Comparison of ENCODE assay signal across 8 cellular contexts in the genomic region with DNA sequence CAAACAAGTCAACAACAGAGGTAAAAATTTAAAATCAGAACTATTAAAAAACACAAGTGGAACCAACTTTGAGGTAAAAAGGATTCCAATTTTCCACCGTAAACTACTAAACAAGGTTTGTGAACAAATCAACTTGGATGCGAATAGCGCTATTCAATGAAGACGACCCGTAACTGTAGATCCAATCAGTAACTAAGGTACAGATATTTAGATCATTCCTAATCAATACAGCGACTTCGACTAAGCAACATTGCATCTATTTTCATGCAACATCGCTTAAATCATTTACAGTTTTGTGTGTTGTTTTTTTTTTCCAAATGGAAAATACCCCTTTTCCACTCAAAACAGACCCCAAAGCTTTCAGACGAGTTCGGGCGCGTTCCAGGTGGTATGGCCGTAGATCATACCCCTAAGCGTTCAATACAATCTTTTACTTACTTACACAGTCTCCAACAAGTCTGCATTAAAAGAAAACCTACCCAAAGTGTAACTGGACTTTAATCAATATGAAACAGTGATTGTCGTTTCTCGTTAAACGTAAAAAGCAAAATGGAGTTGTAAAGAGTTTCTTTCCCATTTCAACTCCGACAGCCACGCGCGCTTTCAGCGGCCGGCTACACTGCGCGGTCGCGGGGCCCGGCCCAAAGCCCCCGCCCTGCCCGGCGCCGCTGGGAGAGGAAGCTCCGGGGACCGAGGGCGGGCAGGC. TPM values are rescaled to one million over a fixed set of nuclear protein-coding genes. Genes with fewer than 3 reads are reported as not detected.
DNase-seq lines count a peak whose midpoint lies in the region; ATAC-seq, FAIRE-seq and TF ChIP-seq lines count a peak whose summit lies in the region.

No MANE protein-coding gene starts in this region.

- TF ChIP-seq RAD21 in HepG2 (CRISPR knock-in tag; IDR thresholded peaks at IDR 0.05): no peak

- no peaks in the 10 kb centered on the region for H3K9me3 ChIP-seq in astrocyte (ENCODE audit: insufficient read depth, low read depth, low read length)
- no peaks in the 10 kb centered on the region for H3K9me3 ChIP-seq in HepG2 (ENCODE audit: low read length)
- no peaks in the 10 kb centered on the region for H3K9me3 ChIP-seq in thymus (ENCODE audit: control insufficient read depth)

- in situ Hi-C loops in HepG2 (cut with HindIII; ENCODE audit: extremely low pct_ligation_motif_present, low pct_unique_long_range_greater_than_20kb): no loop called here

- no peak for DNase-seq in activated naive CD4-positive, alpha-beta T cell treated with anti-CD3 and anti-CD28 coated beads for 36 hours
- no peak for DNase-seq in activated naive CD4-positive, alpha-beta T cell treated with Interleukin-2 at 50 U/mL for 16 hours
- no peak for DNase-seq in astrocyte (ENCODE audit: low read depth)
- no peak for DNase-seq in HepG2 (ENCODE audit: low spot score)
- no peak for DNase-seq in D721Med (ENCODE audit: insufficient read length, low spot score)
- DNase-seq in activated CD4-positive, alpha-beta T cell treated with anti-CD3 and anti-CD28 coated beads, Interleukin-2, amount 50 U/mL, for 4 hours: no peak
- no peak for DNase-seq in OCI-M1 (lab: John Stamatoyannopoulos, UW)

- POLR2A ChIA-PET in HepG2 (lab: Yijun Ruan, JAX): interaction anchor here (0.6 to 2.9 kb wide), 14 partner anchors 9 to 404 kb away, joined by 3 to 48 read pairs (median 6); a partner anchor contains a TSS

- WGBS in HepG2 (ENCODE audit: low lambda C conversion rate): under 1% methylated on average over 28 of the region's 35 CpGs
- under 1% methylated on average over 35 of the region's 35 CpGs for WGBS in thymus

- TF ChIP-seq POLR2A in HepG2 (IDR thresholded peaks at IDR 0.05; ENCODE audit: insufficient read depth in 1 of 2, low read depth in 2 of 2, low read length in 2 of 2): no peak

- intact Hi-C loops in activated naive CD4-positive, alpha-beta T cell treated with anti-CD3 and anti-CD28 coated beads for 36 hours (cut with micrococcal nuclease): loop anchor here (1.0 to 5.0 kb wide), 2 partner anchors 34 to 311 kb away; a partner anchor contains a TSS
- intact Hi-C loops in HepG2 (cut with micrococcal nuclease; ENCODE audit: unreplicated experiment): loop anchor here (5.0 kb wide), 2 partner anchors 54 to 319 kb away; a partner anchor contains a TSS

- H4K20me1 ChIP-seq in astrocyte (ENCODE audit: insufficient read depth, low read length): peaks cover 52% of the 10 kb centered on the region
- H4K20me1 ChIP-seq in HepG2 (ENCODE audit: insufficient read depth, low read length): peaks cover 42% of the 10 kb centered on the region

- TF ChIP-seq EP300 in HepG2 (IDR thresholded peaks at IDR 0.05; ENCODE audit: low read depth in 2 of 2, low read length in 2 of 2): no peak
- TF ChIP-seq EP300 in HepG2 (CRISPR knock-in tag; IDR thresholded peaks at IDR 0.05; ENCODE audit: borderline replicate concordance): no peak

- H3K4me1 Mint-ChIP-seq in activated naive CD4-positive, alpha-beta T cell treated with anti-CD3 and anti-CD28 coated beads for 36 hours (ENCODE audit: low read depth): peaks cover 64% of the 10 kb centered on the region
- H3K4me1 Mint-ChIP-seq in astrocyte (ENCODE audit: low read depth, unreplicated experiment): peaks cover 19% of the 10 kb centered on the region

- ATAC-seq in HepG2: no peak

- H3K27ac ChIP-seq in astrocyte (ENCODE audit: low read depth, low read length) (peak overlapping the region; percentile 96), HepG2 (ENCODE audit: extremely low read length, insufficient read depth, low read length) (peak overlapping the region; percentile 91), thymus (ENCODE audit: low read depth) (peak overlapping the region; percentile 99)

- H3K27me3 Mint-ChIP-seq in activated naive CD4-positive, alpha-beta T cell treated with anti-CD3 and anti-CD28 coated beads for 36 hours (ENCODE audit: low read depth): no peaks in the 10 kb centered on the region
- no peaks in the 10 kb centered on the region for H3K27me3 Mint-ChIP-seq in astrocyte (ENCODE audit: low read depth, unreplicated experiment)

- TF ChIP-seq CTCF in astrocyte (IDR thresholded peaks at IDR 0.05; ENCODE audit: insufficient read depth, low read depth, low read length): no peak
- TF ChIP-seq CTCF in HepG2 (CRISPR knock-in tag; IDR thresholded peaks at IDR 0.05): no peak
- TF ChIP-seq CTCF in D721Med (IDR thresholded peaks at IDR 0.05; ENCODE audit: insufficient read depth, missing control alignments): no peak

- H3K9ac ChIP-seq in astrocyte (ENCODE audit: low read length) (peak overlapping the region; percentile 94), HepG2 (ENCODE audit: insufficient read depth, low read depth, low read length) (peak overlapping the region; percentile 95)

- H3K36me3 Mint-ChIP-seq in activated naive CD4-positive, alpha-beta T cell treated with anti-CD3 and anti-CD28 coated beads for 36 hours (ENCODE audit: low read depth): peaks cover 13% of the 10 kb centered on the region
- H3K36me3 Mint-ChIP-seq in astrocyte (ENCODE audit: low read depth, unreplicated experiment): peaks cover 15% of the 10 kb centered on the region

- FAIRE-seq in astrocyte (lab: Jason Lieb, UNC) (no peak), HepG2 (lab: Jason Lieb, UNC) (peak; percentile 4), D721Med (lab: Jason Lieb, UNC) (no peak)

- no peaks in the 10 kb centered on the region for H3K9me3 Mint-ChIP-seq in activated naive CD4-positive, alpha-beta T cell treated with anti-CD3 and anti-CD28 coated beads for 36 hours
- H3K9me3 Mint-ChIP-seq in astrocyte (ENCODE audit: unreplicated experiment): no peaks in the 10 kb centered on the region

- H3K4me3 Mint-ChIP-seq in activated naive CD4-positive, alpha-beta T cell treated with anti-CD3 and anti-CD28 coated beads for 36 hours: peak overlapping the region; percentile 92
- H3K4me3 Mint-ChIP-seq in astrocyte (ENCODE audit: unreplicated experiment): peak overlapping the region; percentile 98

- H3K27me3 ChIP-seq in astrocyte (ENCODE audit: insufficient read depth, low read length) (no peaks in the 10 kb centered on the region), HepG2 (ENCODE audit: control insufficient read depth in 1 of 2, insufficient read depth in 2 of 2, low read length in 2 of 2) (no peaks in the 10 kb centered on the region; a peak in 1 of 5 replicates), thymus (ENCODE audit: control insufficient read depth, insufficient read depth) (no peaks in the 10 kb centered on the region)

- H2AFZ ChIP-seq in astrocyte (ENCODE audit: low read depth, low read length) (no peak overlapping the region), HepG2 (ENCODE audit: low read length) (no peak overlapping the region)

- CTCF ChIA-PET in activated naive CD4-positive, alpha-beta T cell treated with anti-CD3 and anti-CD28 coated beads for 36 hours (lab: Charles Lee): interaction anchor here (0.6 kb wide), 1 partner anchor 74 kb away, joined by 4 read pairs; no protein-coding TSS in a partner anchor
- CTCF ChIA-PET in HepG2 (lab: Yijun Ruan, JAX; ENCODE audit: low intra/inter-chr PET ratio, low total read pairs): no interaction called here

- BruUV-seq in HepG2 (replicated peaks; lab: Mats Ljungman, UMichigan): no TSS peak

- peak overlapping the region; percentile 92 for H3K4me2 ChIP-seq in astrocyte (ENCODE audit: low read length)
- H3K4me2 ChIP-seq in HepG2 (ENCODE audit: low read depth, low read length): peak overlapping the region; percentile 70

- peak overlapping the region; percentile 99 for H3K4me3 ChIP-seq in astrocyte (ENCODE audit: insufficient read depth, low read depth, low read length)
- peak overlapping the region; percentile 81 to 93 (median 90) for H3K4me3 ChIP-seq in HepG2 (replicated peaks in 1 of 3; ENCODE audit: insufficient read depth in 1 of 3, low read depth in 2 of 3, low read length in 3 of 3)
- peak overlapping the region; percentile 98 for H3K4me3 ChIP-seq in thymus (ENCODE audit: low read length)

- H3K4me1 ChIP-seq in astrocyte (ENCODE audit: insufficient read depth, low read length) (peaks cover 29% of the 10 kb centered on the region), HepG2 (ENCODE audit: insufficient read depth, low read length) (peaks cover 58% of the 10 kb centered on the region), thymus (ENCODE audit: control insufficient read depth, insufficient read depth, low read length) (peaks cover 28% of the 10 kb centered on the region)

- H3K79me2 ChIP-seq in astrocyte (ENCODE audit: insufficient read depth, low read length) (peaks cover 84% of the 10 kb centered on the region), HepG2 (ENCODE audit: insufficient read depth, low read length) (peaks cover 70% of the 10 kb centered on the region)

- peak overlapping the region; percentile 89 for H3K27ac Mint-ChIP-seq in activated naive CD4-positive, alpha-beta T cell treated with anti-CD3 and anti-CD28 coated beads for 36 hours
- H3K27ac Mint-ChIP-seq in astrocyte (ENCODE audit: unreplicated experiment): peak overlapping the region; percentile 96

- no peaks in the 10 kb centered on the region for H3K36me3 ChIP-seq in astrocyte (ENCODE audit: insufficient read depth, low read length)
- peaks cover 0 to 2% of the 10 kb centered on the region in 2 experiments; a peak in 1 of 5 replicates for H3K36me3 ChIP-seq in HepG2 (replicated peaks in 1 of 2; ENCODE audit: control insufficient read depth in 1 of 2, insufficient read depth in 2 of 2, low read length in 2 of 2)
- H3K36me3 ChIP-seq in thymus (ENCODE audit: control insufficient read depth, insufficient read depth): peaks cover 9% of the 10 kb centered on the region

RNA-seq across cellular contexts. Expression of a gene that starts 0.8 kb away (rescaled TPM):
- total RNA-seq in activated naive CD4-positive, alpha-beta T cell treated with anti-CD3 and anti-CD28 coated beads for 36 hours: 100 to 1,000 TPM; 463 to 491 TPM
- 538 and 553 TPM in 2 replicates for total RNA-seq in astrocyte
- total RNA-seq in HepG2 (2016; rRNA removed; fragmentation: Illumina TruSeq; extraction: Trizol): 177 and 258 TPM in 2 replicates
- total RNA-seq in HepG2 (2016; cell fraction: cytosol; rRNA removed; fragmentation: Illumina TruSeq; extraction: Trizol; ENCODE audit: low read depth): 50.5 and 58.1 TPM in 2 replicates
- total RNA-seq in HepG2 (2016; cell fraction: insoluble cytoplasmic fraction; rRNA removed; fragmentation: Illumina TruSeq; extraction: Trizol): 183 and 252 TPM in 2 replicates
- total RNA-seq in HepG2 (2016; cell fraction: membrane; rRNA removed; fragmentation: Illumina TruSeq; extraction: Trizol): 129 and 135 TPM in 2 replicates
- 83.6 and 89.9 TPM in 2 replicates for total RNA-seq in HepG2 (2016; cell fraction: nucleus; rRNA removed; fragmentation: Illumina TruSeq; extraction: Trizol)
- 117 and 131 TPM in 2 replicates for polyA plus RNA-seq in HepG2 (2011; rRNA removed)
- 162 and 178 TPM in 2 replicates for polyA plus RNA-seq in HepG2 (2011; cell fraction: cytosol; rRNA removed)
- 76.7 and 78.5 TPM in 2 replicates for polyA plus RNA-seq in HepG2 (2011; cell fraction: nucleus; rRNA removed)
- 241 and 267 TPM in 2 replicates for polyA plus RNA-seq in HepG2 (2012)
- polyA plus RNA-seq in HepG2 (2016; cell fraction: cytosol; fragmentation: Illumina TruSeq; extraction: Trizol; ENCODE audit: low read depth): 79.3 and 88.5 TPM in 2 replicates
- 399 and 414 TPM in 2 replicates for polyA plus RNA-seq in HepG2 (2016; cell fraction: insoluble cytoplasmic fraction; fragmentation: Illumina TruSeq; extraction: Trizol; ENCODE audit: low read depth)
- polyA plus RNA-seq in HepG2 (2016; cell fraction: membrane; fragmentation: Illumina TruSeq; extraction: Trizol; ENCODE audit: low read depth): 155 and 170 TPM in 2 replicates
- 173 and 175 TPM in 2 replicates for polyA plus RNA-seq in HepG2 (2016; cell fraction: nucleus; fragmentation: Illumina TruSeq; extraction: Trizol; ENCODE audit: insufficient read depth, low read depth)
- polyA minus RNA-seq in HepG2 (2011; rRNA and poly(A)+ RNA removed; ENCODE audit: low replicate concordance): 235 and 368 TPM in 2 replicates
- polyA minus RNA-seq in HepG2 (2011; cell fraction: cytosol; rRNA and poly(A)+ RNA removed): 201 and 223 TPM in 2 replicates
- 42.7 and 56.9 TPM in 2 replicates for polyA minus RNA-seq in HepG2 (2011; cell fraction: nucleus; rRNA and poly(A)+ RNA removed)
- 368 TPM for polyA plus RNA-seq in thymus

RNA-seq across cellular contexts. Expression of a gene that starts 1.2 kb away (rescaled TPM):
- total RNA-seq in activated naive CD4-positive, alpha-beta T cell treated with anti-CD3 and anti-CD28 coated beads for 36 hours: 1 to 10 TPM; 9.4 to 9.5 TPM
- total RNA-seq in astrocyte: 14.7 and 15.3 TPM in 2 replicates
- 6.7 and 8.3 TPM in 2 replicates for total RNA-seq in HepG2 (2016; rRNA removed; fragmentation: Illumina TruSeq; extraction: Trizol)
- total RNA-seq in HepG2 (2016; cell fraction: cytosol; rRNA removed; fragmentation: Illumina TruSeq; extraction: Trizol; ENCODE audit: low read depth): 3.9 and 5.0 TPM in 2 replicates
- total RNA-seq in HepG2 (2016; cell fraction: insoluble cytoplasmic fraction; rRNA removed; fragmentation: Illumina TruSeq; extraction: Trizol): 7.2 and 7.8 TPM in 2 replicates
- 10.0 and 10.7 TPM in 2 replicates for total RNA-seq in HepG2 (2016; cell fraction: membrane; rRNA removed; fragmentation: Illumina TruSeq; extraction: Trizol)
- total RNA-seq in HepG2 (2016; cell fraction: nucleus; rRNA removed; fragmentation: Illumina TruSeq; extraction: Trizol): 5.5 and 6.8 TPM in 2 replicates
- 13.2 and 14.0 TPM in 2 replicates for polyA plus RNA-seq in HepG2 (2011; rRNA removed)
- 11.5 and 14.0 TPM in 2 replicates for polyA plus RNA-seq in HepG2 (2011; cell fraction: cytosol; rRNA removed)
- polyA plus RNA-seq in HepG2 (2011; cell fraction: nucleus; rRNA removed): 8.3 and 12.0 TPM in 2 replicates
- 6.6 and 7.1 TPM in 2 replicates for polyA plus RNA-seq in HepG2 (2012)
- 6.2 and 6.7 TPM in 2 replicates for polyA plus RNA-seq in HepG2 (2016; cell fraction: cytosol; fragmentation: Illumina TruSeq; extraction: Trizol; ENCODE audit: low read depth)
- polyA plus RNA-seq in HepG2 (2016; cell fraction: insoluble cytoplasmic fraction; fragmentation: Illumina TruSeq; extraction: Trizol; ENCODE audit: low read depth): 10.5 and 11.0 TPM in 2 replicates
- polyA plus RNA-seq in HepG2 (2016; cell fraction: membrane; fragmentation: Illumina TruSeq; extraction: Trizol; ENCODE audit: low read depth): 11.6 and 12.6 TPM in 2 replicates
- 15.5 and 16.4 TPM in 2 replicates for polyA plus RNA-seq in HepG2 (2016; cell fraction: nucleus; fragmentation: Illumina TruSeq; extraction: Trizol; ENCODE audit: insufficient read depth, low read depth)
- polyA minus RNA-seq in HepG2 (2011; rRNA and poly(A)+ RNA removed; ENCODE audit: low replicate concordance): 21.6 and 54.5 TPM in 2 replicates
- polyA minus RNA-seq in HepG2 (2011; cell fraction: cytosol; rRNA and poly(A)+ RNA removed): 3.4 and 4.5 TPM in 2 replicates
- polyA minus RNA-seq in HepG2 (2011; cell fraction: nucleus; rRNA and poly(A)+ RNA removed): 11.6 and 15.8 TPM in 2 replicates
- polyA plus RNA-seq in thymus: 24.5 TPM

RNA-seq across cellular contexts. Expression of a gene that starts 11.3 kb away (rescaled TPM):
- 1 to 10 TPM; 2.5 to 2.7 TPM for total RNA-seq in activated naive CD4-positive, alpha-beta T cell treated with anti-CD3 and anti-CD28 coated beads for 36 hours
- total RNA-seq in astrocyte (4.0 and 5.2 TPM in 2 replicates), HepG2 (2016; rRNA removed; fragmentation: Illumina TruSeq; extraction: Trizol) (32.5 and 35.3 TPM in 2 replicates)
- total RNA-seq in HepG2 (2016; cell fraction: cytosol; rRNA removed; fragmentation: Illumina TruSeq; extraction: Trizol; ENCODE audit: low read depth): 12.9 and 16.7 TPM in 2 replicates
- 33.2 and 38.6 TPM in 2 replicates for total RNA-seq in HepG2 (2016; cell fraction: insoluble cytoplasmic fraction; rRNA removed; fragmentation: Illumina TruSeq; extraction: Trizol)
- 16.9 and 22.1 TPM in 2 replicates for total RNA-seq in HepG2 (2016; cell fraction: membrane; rRNA removed; fragmentation: Illumina TruSeq; extraction: Trizol)
- total RNA-seq in HepG2 (2016; cell fraction: nucleus; rRNA removed; fragmentation: Illumina TruSeq; extraction: Trizol): 22.8 and 23.3 TPM in 2 replicates
- polyA plus RNA-seq in HepG2 (2011; rRNA removed) (59.0 and 59.2 TPM in 2 replicates), thymus (40.0 TPM)
- 37.6 and 44.9 TPM in 2 replicates for polyA plus RNA-seq in HepG2 (2011; cell fraction: cytosol; rRNA removed)
- polyA plus RNA-seq in HepG2 (2011; cell fraction: nucleus; rRNA removed): 201 and 205 TPM in 2 replicates
- 19.8 and 30.2 TPM in 2 replicates for polyA plus RNA-seq in HepG2 (2012)
- 8.3 and 9.4 TPM in 2 replicates for polyA plus RNA-seq in HepG2 (2016; cell fraction: cytosol; fragmentation: Illumina TruSeq; extraction: Trizol; ENCODE audit: low read depth)
- 36.2 and 36.3 TPM in 2 replicates for polyA plus RNA-seq in HepG2 (2016; cell fraction: insoluble cytoplasmic fraction; fragmentation: Illumina TruSeq; extraction: Trizol; ENCODE audit: low read depth)
- polyA plus RNA-seq in HepG2 (2016; cell fraction: membrane; fragmentation: Illumina TruSeq; extraction: Trizol; ENCODE audit: low read depth): 14.7 and 18.6 TPM in 2 replicates
- 57.5 and 61.4 TPM in 2 replicates for polyA plus RNA-seq in HepG2 (2016; cell fraction: nucleus; fragmentation: Illumina TruSeq; extraction: Trizol; ENCODE audit: insufficient read depth, low read depth)
- 0.72 and 63.8 TPM in 2 replicates for polyA minus RNA-seq in HepG2 (2011; rRNA and poly(A)+ RNA removed; ENCODE audit: low replicate concordance)
- 17.1 and 17.9 TPM in 2 replicates for polyA minus RNA-seq in HepG2 (2011; cell fraction: cytosol; rRNA and poly(A)+ RNA removed)
- 21.5 and 23.1 TPM in 2 replicates for polyA minus RNA-seq in HepG2 (2011; cell fraction: nucleus; rRNA and poly(A)+ RNA removed)

RNA-seq across cellular contexts. Expression of a gene that starts 18.1 kb away (rescaled TPM):
- total RNA-seq in activated naive CD4-positive, alpha-beta T cell treated with anti-CD3 and anti-CD28 coated beads for 36 hours: 10 to 100 TPM in 1 of 2 experiments, 1 to 10 TPM in 1; 9.1 to 10.1 TPM
- total RNA-seq in astrocyte: 19.8 and 20.1 TPM in 2 replicates
- total RNA-seq in HepG2 (2016; rRNA removed; fragmentation: Illumina TruSeq; extraction: Trizol): 9.0 and 11.0 TPM in 2 replicates
- total RNA-seq in HepG2 (2016; cell fraction: cytosol; rRNA removed; fragmentation: Illumina TruSeq; extraction: Trizol; ENCODE audit: low read depth): 0.51 and 0.62 TPM in 2 replicates
- total RNA-seq in HepG2 (2016; cell fraction: insoluble cytoplasmic fraction; rRNA removed; fragmentation: Illumina TruSeq; extraction: Trizol): 8.7 and 10.9 TPM in 2 replicates
- 2.2 and 2.6 TPM in 2 replicates for total RNA-seq in HepG2 (2016; cell fraction: membrane; rRNA removed; fragmentation: Illumina TruSeq; extraction: Trizol)
- total RNA-seq in HepG2 (2016; cell fraction: nucleus; rRNA removed; fragmentation: Illumina TruSeq; extraction: Trizol): 5.7 and 7.5 TPM in 2 replicates
- 18.7 and 21.1 TPM in 2 replicates for polyA plus RNA-seq in HepG2 (2011; rRNA removed)
- 8.1 and 9.1 TPM in 2 replicates for polyA plus RNA-seq in HepG2 (2011; cell fraction: cytosol; rRNA removed)
- polyA plus RNA-seq in HepG2 (2011; cell fraction: nucleus; rRNA removed): 161 and 166 TPM in 2 replicates
- 10.1 and 10.5 TPM in 2 replicates for polyA plus RNA-seq in HepG2 (2012)
- 0.82 and 1.3 TPM in 2 replicates for polyA plus RNA-seq in HepG2 (2016; cell fraction: cytosol; fragmentation: Illumina TruSeq; extraction: Trizol; ENCODE audit: low read depth)
- polyA plus RNA-seq in HepG2 (2016; cell fraction: insoluble cytoplasmic fraction; fragmentation: Illumina TruSeq; extraction: Trizol; ENCODE audit: low read depth): 13.5 and 14.4 TPM in 2 replicates
- 3.7 and 4.2 TPM in 2 replicates for polyA plus RNA-seq in HepG2 (2016; cell fraction: membrane; fragmentation: Illumina TruSeq; extraction: Trizol; ENCODE audit: low read depth)
- 14.6 and 14.9 TPM in 2 replicates for polyA plus RNA-seq in HepG2 (2016; cell fraction: nucleus; fragmentation: Illumina TruSeq; extraction: Trizol; ENCODE audit: insufficient read depth, low read depth)
- 14.5 and 30.0 TPM in 2 replicates for polyA minus RNA-seq in HepG2 (2011; rRNA and poly(A)+ RNA removed; ENCODE audit: low replicate concordance)
- polyA minus RNA-seq in HepG2 (2011; cell fraction: cytosol; rRNA and poly(A)+ RNA removed): 9.4 and 10.9 TPM in 2 replicates
- polyA minus RNA-seq in HepG2 (2011; cell fraction: nucleus; rRNA and poly(A)+ RNA removed): 8.9 and 11.8 TPM in 2 replicates
- polyA plus RNA-seq in thymus: 9.2 TPM

RNA-seq across cellular contexts. Expression of a gene that starts 52.8 kb away (rescaled TPM):
- 100 to 1,000 TPM; 198 to 202 TPM for total RNA-seq in activated naive CD4-positive, alpha-beta T cell treated with anti-CD3 and anti-CD28 coated beads for 36 hours
- total RNA-seq in astrocyte (208 and 268 TPM in 2 replicates), HepG2 (2016; rRNA removed; fragmentation: Illumina TruSeq; extraction: Trizol) (149 and 169 TPM in 2 replicates)
- total RNA-seq in HepG2 (2016; cell fraction: cytosol; rRNA removed; fragmentation: Illumina TruSeq; extraction: Trizol; ENCODE audit: low read depth): 205 and 280 TPM in 2 replicates
- 148 and 173 TPM in 2 replicates for total RNA-seq in HepG2 (2016; cell fraction: insoluble cytoplasmic fraction; rRNA removed; fragmentation: Illumina TruSeq; extraction: Trizol)
- 276 and 347 TPM in 2 replicates for total RNA-seq in HepG2 (2016; cell fraction: membrane; rRNA removed; fragmentation: Illumina TruSeq; extraction: Trizol)
- 56.7 and 58.1 TPM in 2 replicates for total RNA-seq in HepG2 (2016; cell fraction: nucleus; rRNA removed; fragmentation: Illumina TruSeq; extraction: Trizol)
- polyA plus RNA-seq in HepG2 (2011; rRNA removed) (167 and 168 TPM in 2 replicates), thymus (384 TPM)
- polyA plus RNA-seq in HepG2 (2011; cell fraction: cytosol; rRNA removed): 122 and 246 TPM in 2 replicates
- polyA plus RNA-seq in HepG2 (2011; cell fraction: nucleus; rRNA removed): 103 and 106 TPM in 2 replicates
- polyA plus RNA-seq in HepG2 (2012): 61.4 and 66.5 TPM in 2 replicates
- 349 and 479 TPM in 2 replicates for polyA plus RNA-seq in HepG2 (2016; cell fraction: cytosol; fragmentation: Illumina TruSeq; extraction: Trizol; ENCODE audit: low read depth)
- polyA plus RNA-seq in HepG2 (2016; cell fraction: insoluble cytoplasmic fraction; fragmentation: Illumina TruSeq; extraction: Trizol; ENCODE audit: low read depth): 254 and 267 TPM in 2 replicates
- polyA plus RNA-seq in HepG2 (2016; cell fraction: membrane; fragmentation: Illumina TruSeq; extraction: Trizol; ENCODE audit: low read depth): 392 and 448 TPM in 2 replicates
- polyA plus RNA-seq in HepG2 (2016; cell fraction: nucleus; fragmentation: Illumina TruSeq; extraction: Trizol; ENCODE audit: insufficient read depth, low read depth): 140 and 150 TPM in 2 replicates
- polyA minus RNA-seq in HepG2 (2011; rRNA and poly(A)+ RNA removed; ENCODE audit: low replicate concordance): 140 and 218 TPM in 2 replicates
- 38.9 and 50.8 TPM in 2 replicates for polyA minus RNA-seq in HepG2 (2011; cell fraction: cytosol; rRNA and poly(A)+ RNA removed)
- 19.5 and 22.8 TPM in 2 replicates for polyA minus RNA-seq in HepG2 (2011; cell fraction: nucleus; rRNA and poly(A)+ RNA removed)
